Comparison of ENCODE assay signal across 9 cellular contexts in genomic region chr6:160269771-160270170, GRCh38. TPM values are rescaled to one million over a fixed set of nuclear protein-coding genes. Genes with fewer than 3 reads are reported as not detected.
"Had no signal": no experiment of that assay in that cellular context is flagged by ENCODE, and none has a peak within 500 bp of the region (broad histone marks: within the 10 kb centered on the region; RNA-seq: fewer than 3 reads in every experiment).

No MANE protein-coding gene starts in this region.

- DNase-seq: GM23248, GOT3, H7, H9, HCEC 1CT, HFFc6 had no signal

- H3K36me3 ChIP-seq: HAP-1 had no signal

- H3K4me1 Mint-ChIP-seq: H9 had no signal

- H3K27ac ChIP-seq: GM23248 had no signal

- H2AFZ ChIP-seq: GM23248 had no signal

- H3K27ac Mint-ChIP-seq: HFFc6 had no signal

- H3K4me1 ChIP-seq: HAP-1 had no signal

- H3K9me3 ChIP-seq: HAP-1 had no signal

- H3K9me3 Mint-ChIP-seq: H9 had no signal

- H3K4me3 ChIP-seq: GM23248, HAP-1 had no signal

- H3K4me3 Mint-ChIP-seq: H9, HFFc6 had no signal

- ATAC-seq: HCT116 had no signal

RNA-seq across cellular contexts. Expression of gene SLC22A2, which starts 11.2 kb away (rescaled TPM):
- total RNA-seq: GM23248, H4, HFFc6 had no signal
- polyA plus RNA-seq: GM23248 had no signal
